In genomic region chr16:30874244-30874820, GRCh38 we compare ENCODE assay signal across 8 cellular contexts. TPM values are rescaled to one million over a fixed set of nuclear protein-coding genes. Genes with fewer than 3 reads are reported as not detected.
A peak's percentile ranks its signal among the peaks of the same experiment; 100 is the strongest.
DNase-seq lines count a peak whose midpoint lies in the region; ATAC-seq and TF ChIP-seq lines count a peak whose summit lies in the region.

No MANE protein-coding gene starts in this region.

- TF ChIP-seq CTCF in WI38 (IDR thresholded peaks at IDR 0.05; ENCODE audit: low read depth, low read length) (no peak), smooth muscle cell (IDR thresholded peaks at IDR 0.05; ENCODE audit: borderline replicate concordance, insufficient read depth, poor library complexity, severe bottlenecking) (no peak)

- DNase-seq in HAP-1 (ENCODE audit: low spot score in 2 of 2), result no peak
- DNase-seq in right cardiac atrium, result no peak
- DNase-seq in smooth muscle cell (lab: John Stamatoyannopoulos, UW; ENCODE audit: unreplicated experiment), result no peak
- no peak for DNase-seq in NK-92 (lab: John Stamatoyannopoulos, UW; ENCODE audit: unreplicated experiment)
- DNase-seq in germinal center (ENCODE audit: low spot score), result no peak
- no peak for DNase-seq in SHP77 (lab: John Stamatoyannopoulos, UW)
- no peak for DNase-seq in GF-D8 (lab: John Stamatoyannopoulos, UW)

- H3K79me2 ChIP-seq in smooth muscle cell (ENCODE audit: low read depth), result peaks cover 32% of the 10 kb centered on the region

- no peak for ATAC-seq in right cardiac atrium

- H3K4me2 ChIP-seq in smooth muscle cell, result peak overlapping the region; percentile 90

- H3K27me3 ChIP-seq in HAP-1 (ENCODE audit: low read depth) (no peaks in the 10 kb centered on the region), right cardiac atrium (ENCODE audit: control insufficient read depth, insufficient read depth) (no peaks in the 10 kb centered on the region), smooth muscle cell (ENCODE audit: low read depth) (no peaks in the 10 kb centered on the region)

- intact Hi-C loops in right cardiac atrium (cut with DNase I), result loop anchor here in 1 of 4 donors (10.0 kb wide), 1 partner anchor 60 kb away; no protein-coding TSS in a partner anchor

- H3K4me3 ChIP-seq in HAP-1 (peak overlapping the region; percentile 78), WI38 (ENCODE audit: low read depth, low read length) (peak overlapping the region; percentile 76), right cardiac atrium (ENCODE audit: low read length) (peak overlapping the region; percentile 86), smooth muscle cell (peak overlapping the region; percentile 85)

- H3K36me3 ChIP-seq in HAP-1 (replicated peaks), result peaks cover 16% of the 10 kb centered on the region
- H3K36me3 ChIP-seq in smooth muscle cell (ENCODE audit: low read depth), result no peaks in the 10 kb centered on the region

- H3K4me1 ChIP-seq in HAP-1, result peaks cover 15% of the 10 kb centered on the region
- H3K4me1 ChIP-seq in right cardiac atrium (ENCODE audit: control insufficient read depth, insufficient read depth, low read length), result peaks cover 6% of the 10 kb centered on the region
- peaks cover 14% of the 10 kb centered on the region for H3K4me1 ChIP-seq in smooth muscle cell (ENCODE audit: low read depth)

- H2AFZ ChIP-seq in smooth muscle cell (ENCODE audit: low read depth), result peak overlapping the region; percentile 79

- H3K9ac ChIP-seq in smooth muscle cell (ENCODE audit: low read depth), result peak overlapping the region; percentile 45

- H4K20me1 ChIP-seq in smooth muscle cell (ENCODE audit: low read depth), result no peaks in the 10 kb centered on the region

- H3K9me3 ChIP-seq in HAP-1 (no peaks in the 10 kb centered on the region), right cardiac atrium (ENCODE audit: control insufficient read depth, low read length) (no peaks in the 10 kb centered on the region), smooth muscle cell (replicated peaks; ENCODE audit: low read depth) (no peaks in the 10 kb centered on the region)

- H3K27ac ChIP-seq in right cardiac atrium (ENCODE audit: low read length) (peak overlapping the region; percentile 94), smooth muscle cell (ENCODE audit: low read depth) (peak overlapping the region; percentile 79)

- in situ Hi-C loops in HAP-1 (cut with MboI; ENCODE audit: low sequenced_read_pairs), result no loop called here

- 24% methylated on average over 23 of the region's 23 CpGs for WGBS in right cardiac atrium
- WGBS in smooth muscle cell (ENCODE audit: low lambda C conversion rate), result 30% methylated on average over 23 of the region's 23 CpGs

- H3F3A ChIP-seq in smooth muscle cell (ENCODE audit: low read depth), result no peaks in the 10 kb centered on the region

RNA-seq across cellular contexts. Expression of gene BCL7C, which starts 19.5 kb away (rescaled TPM):
- total RNA-seq in right cardiac atrium (10 to 100 TPM; 20.6 to 31.7 (median 26.3) TPM), smooth muscle cell (27.8 and 34.2 TPM in 2 replicates)
- polyA plus RNA-seq in right cardiac atrium (29.5 TPM), smooth muscle cell (68.1 and 76.1 TPM in 2 replicates)

RNA-seq across cellular contexts. Expression of gene CTF1, which starts 22.1 kb away (rescaled TPM):
- total RNA-seq in right cardiac atrium (1 to 10 TPM; 7.4 to 9.8 (median 9.1) TPM), smooth muscle cell (0.76 and 1.7 TPM in 2 replicates)
- polyA plus RNA-seq in right cardiac atrium (13.1 TPM), smooth muscle cell (8.1 and 8.2 TPM in 2 replicates)

RNA-seq across cellular contexts. Expression of gene FBXL19, which starts 49.0 kb away (rescaled TPM):
- total RNA-seq in right cardiac atrium (1 to 10 TPM; 5.1 to 8.4 (median 6.6) TPM), smooth muscle cell (4.5 and 8.5 TPM in 2 replicates)
- polyA plus RNA-seq in right cardiac atrium (8.3 TPM), smooth muscle cell (1.3 and 1.6 TPM in 2 replicates)
